Comparison of ENCODE assay signal across 12 cellular contexts in the genomic region with DNA sequence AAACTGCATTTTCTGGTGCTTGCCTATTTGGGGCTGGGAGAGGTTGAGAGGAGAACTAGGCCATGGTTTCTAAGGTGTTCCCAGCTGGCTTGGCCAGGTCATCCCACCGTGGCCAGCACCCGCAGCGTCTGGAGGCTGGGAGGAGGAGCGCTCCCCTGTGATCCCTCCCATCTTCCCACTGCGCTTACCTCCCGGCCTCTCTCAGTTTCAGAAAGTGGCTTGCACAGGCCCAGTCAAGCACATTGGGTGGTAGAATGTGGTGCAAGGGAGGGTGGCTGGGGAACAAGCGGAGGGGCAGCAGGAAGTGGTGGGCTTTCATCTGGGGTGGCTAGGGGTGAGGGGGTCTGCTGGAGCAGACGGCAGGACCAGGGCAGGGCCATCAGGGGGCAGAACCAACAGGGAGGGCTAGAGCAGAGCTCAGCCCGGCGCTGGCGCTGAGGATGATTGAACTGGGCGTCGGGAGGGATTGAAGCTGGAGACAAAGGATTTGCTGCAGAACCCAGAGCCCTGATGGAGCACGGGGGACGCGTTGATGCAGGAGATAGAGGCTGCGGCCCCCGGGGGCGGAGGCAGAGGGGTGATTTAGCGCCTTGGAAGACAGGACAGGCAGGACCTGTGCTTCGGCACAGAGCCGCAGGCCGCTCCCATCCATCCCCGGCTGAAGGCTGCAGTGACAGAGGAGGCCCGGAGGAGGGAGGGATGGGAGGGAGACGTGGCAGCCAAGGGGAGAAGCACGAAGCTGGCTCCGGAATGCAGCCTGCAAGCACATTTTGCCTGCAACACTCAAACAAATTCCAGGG.
DNase-seq lines count a peak whose midpoint lies in the region; ATAC-seq and TF ChIP-seq lines count a peak whose summit lies in the region.
"Had no signal": no experiment of that assay in that cellular context is flagged by ENCODE, and none has a peak within 500 bp of the region (broad histone marks: within the 10 kb centered on the region; RNA-seq: fewer than 3 reads in every experiment).

No MANE protein-coding gene starts in this region.

- H3K9ac ChIP-seq in neural progenitor cell: no peak overlapping the region
- H3K9ac ChIP-seq: BLaER1 had no signal

- DNase-seq in AG20443 (ENCODE audit: low spot score) (peak; percentile 78), WTC11 (ENCODE audit: low spot score) (peak; percentile 57), foreskin fibroblast (peak; percentile 10 to 16), neural progenitor cell (ENCODE audit: low spot score) (peak; percentile 89), hepatic stellate cell (ENCODE audit: low spot score) (no peak), T1000 (lab: John Stamatoyannopoulos, UW) (no peak), foreskin melanocyte (no peak)
- DNase-seq: NCI-H1436, SIG-M5 had no signal

- H3K4me3 Mint-ChIP-seq in WTC11 (no peak overlapping the region), neural progenitor cell (no peak overlapping the region)
- H3K4me3 Mint-ChIP-seq: natural killer cell treated with Interleukin-12 subunit alpha and Interleukin-12 subunit beta and Interleukin-15 and Interleukin-18, amount 100 ng/mL, for 72 hours had no signal

- H3K36me3 Mint-ChIP-seq in WTC11 (no peaks in the 10 kb centered on the region), neural progenitor cell (no peaks in the 10 kb centered on the region)
- H3K36me3 Mint-ChIP-seq: natural killer cell treated with Interleukin-12 subunit alpha and Interleukin-12 subunit beta and Interleukin-15 and Interleukin-18, amount 100 ng/mL, for 72 hours had no signal

- no peaks in the 10 kb centered on the region for H4K20me1 ChIP-seq in neural progenitor cell (ENCODE audit: low read depth)
- H4K20me1 ChIP-seq: BLaER1 had no signal

- no peaks in the 10 kb centered on the region for H3K79me2 ChIP-seq in neural progenitor cell (ENCODE audit: low read depth)

- CTCF ChIA-PET in WTC11 (lab: Charles Lee): interaction anchor here (0.6 to 2.9 kb wide), 9 partner anchors 15 to 133 kb away, joined by 3 to 20 read pairs (median 3); no protein-coding TSS in a partner anchor

- no peaks in the 10 kb centered on the region for H3K9me3 ChIP-seq in neural progenitor cell (ENCODE audit: low read depth)
- H3K9me3 ChIP-seq: BLaER1 had no signal

- H3K36me3 ChIP-seq in neural progenitor cell: no peaks in the 10 kb centered on the region
- H3K36me3 ChIP-seq: BLaER1 had no signal

- ATAC-seq in WTC11 (peak; percentile 49), GM18511 (IDR thresholded peaks at IDR 0.05; ENCODE audit: unreplicated experiment) (no peak)
- ATAC-seq: natural killer cell treated with Interleukin-12 subunit alpha and Interleukin-12 subunit beta and Interleukin-15 and Interleukin-18, amount 100 ng/mL, for 72 hours had no signal

- peaks cover 52% of the 10 kb centered on the region for H3K4me1 Mint-ChIP-seq in WTC11
- H3K4me1 Mint-ChIP-seq in neural progenitor cell: peaks cover 51% of the 10 kb centered on the region

- H3K4me3 ChIP-seq in foreskin fibroblast (ENCODE audit: low read depth in 1 of 2, low read length in 2 of 2): no peak overlapping the region
- H3K4me3 ChIP-seq in neural progenitor cell: no peak overlapping the region
- H3K4me3 ChIP-seq: BLaER1 had no signal

- peak overlapping the region; percentile 28 for H3K4me2 ChIP-seq in neural progenitor cell
- H3K4me2 ChIP-seq: BLaER1 had no signal

- TF ChIP-seq CTCF in WTC11 (IDR thresholded peaks at IDR 0.05) (no peak), foreskin fibroblast (IDR thresholded peaks at IDR 0.05; ENCODE audit: low read depth, low read length) (no peak), neural progenitor cell (IDR thresholded peaks at IDR 0.05) (peak; percentile 8)

- peaks cover 30% of the 10 kb centered on the region for H3F3A ChIP-seq in neural progenitor cell (ENCODE audit: low read depth)

- H3K27me3 Mint-ChIP-seq in WTC11 (ENCODE audit: low read depth) (peaks cover 6% of the 10 kb centered on the region), neural progenitor cell (ENCODE audit: insufficient read depth, low read depth) (peaks cover 17% of the 10 kb centered on the region)

- H3K27ac Mint-ChIP-seq in WTC11: no peak overlapping the region
- H3K27ac Mint-ChIP-seq in neural progenitor cell: peak overlapping the region; percentile 66
- H3K27ac Mint-ChIP-seq: natural killer cell treated with Interleukin-12 subunit alpha and Interleukin-12 subunit beta and Interleukin-15 and Interleukin-18, amount 100 ng/mL, for 72 hours had no signal

- peaks cover 59% of the 10 kb centered on the region for H3K4me1 ChIP-seq in neural progenitor cell

- peak overlapping the region; percentile 54 for H2AFZ ChIP-seq in neural progenitor cell (replicated peaks)

- POLR2A ChIA-PET in WTC11 (lab: Charles Lee): no interaction called here

- no peaks in the 10 kb centered on the region for H3K27me3 ChIP-seq in neural progenitor cell
- H3K27me3 ChIP-seq: BLaER1 had no signal

- no peak overlapping the region for H3K27ac ChIP-seq in neural progenitor cell
- H3K27ac ChIP-seq: BLaER1 had no signal

- H3K9me3 Mint-ChIP-seq in WTC11 (no peaks in the 10 kb centered on the region), neural progenitor cell (no peaks in the 10 kb centered on the region)
- H3K9me3 Mint-ChIP-seq: natural killer cell treated with Interleukin-12 subunit alpha and Interleukin-12 subunit beta and Interleukin-15 and Interleukin-18, amount 100 ng/mL, for 72 hours had no signal

TF ChIP-seq in WTC11, 78 proteins besides CTCF, POLR2A, EP300 and RAD21 (continues in another document):
- no peak for TF ChIP-seq GABPB1 (CRISPR knock-in tag; IDR thresholded peaks at IDR 0.05)
- TF ChIP-seq, protein P1, sequence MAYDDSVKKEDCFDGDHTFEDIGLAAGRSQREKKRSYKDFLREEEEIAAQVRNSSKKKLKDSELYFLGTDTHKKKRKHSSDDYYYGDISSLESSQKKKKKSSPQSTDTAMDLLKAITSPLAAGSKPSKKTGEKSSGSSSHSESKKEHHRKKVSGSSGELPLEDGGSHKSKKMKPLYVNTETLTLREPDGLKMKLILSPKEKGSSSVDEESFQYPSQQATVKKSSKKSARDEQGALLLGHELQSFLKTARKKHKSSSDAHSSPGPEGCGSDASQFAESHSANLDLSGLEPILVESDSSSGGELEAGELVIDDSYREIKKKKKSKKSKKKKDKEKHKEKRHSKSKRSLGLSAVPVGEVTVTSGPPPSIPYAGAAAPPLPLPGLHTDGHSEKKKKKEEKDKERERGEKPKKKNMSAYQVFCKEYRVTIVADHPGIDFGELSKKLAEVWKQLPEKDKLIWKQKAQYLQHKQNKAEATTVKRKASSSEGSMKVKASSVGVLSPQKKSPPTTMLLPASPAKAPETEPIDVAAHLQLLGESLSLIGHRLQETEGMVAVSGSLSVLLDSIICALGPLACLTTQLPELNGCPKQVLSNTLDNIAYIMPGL (CRISPR knock-in tag; IDR thresholded peaks at IDR 0.05): no peak
- TF ChIP-seq PRRX2 (CRISPR knock-in tag; IDR thresholded peaks at IDR 0.05): no peak
- TF ChIP-seq, protein P2, sequence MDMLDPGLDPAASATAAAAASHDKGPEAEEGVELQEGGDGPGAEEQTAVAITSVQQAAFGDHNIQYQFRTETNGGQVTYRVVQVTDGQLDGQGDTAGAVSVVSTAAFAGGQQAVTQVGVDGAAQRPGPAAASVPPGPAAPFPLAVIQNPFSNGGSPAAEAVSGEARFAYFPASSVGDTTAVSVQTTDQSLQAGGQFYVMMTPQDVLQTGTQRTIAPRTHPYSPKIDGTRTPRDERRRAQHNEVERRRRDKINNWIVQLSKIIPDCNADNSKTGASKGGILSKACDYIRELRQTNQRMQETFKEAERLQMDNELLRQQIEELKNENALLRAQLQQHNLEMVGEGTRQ (CRISPR knock-in tag; IDR thresholded peaks at IDR 0.05): no peak
- TF ChIP-seq, protein P3, sequence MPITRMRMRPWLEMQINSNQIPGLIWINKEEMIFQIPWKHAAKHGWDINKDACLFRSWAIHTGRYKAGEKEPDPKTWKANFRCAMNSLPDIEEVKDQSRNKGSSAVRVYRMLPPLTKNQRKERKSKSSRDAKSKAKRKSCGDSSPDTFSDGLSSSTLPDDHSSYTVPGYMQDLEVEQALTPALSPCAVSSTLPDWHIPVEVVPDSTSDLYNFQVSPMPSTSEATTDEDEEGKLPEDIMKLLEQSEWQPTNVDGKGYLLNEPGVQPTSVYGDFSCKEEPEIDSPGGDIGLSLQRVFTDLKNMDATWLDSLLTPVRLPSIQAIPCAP (CRISPR knock-in tag; IDR thresholded peaks at IDR 0.05): no peak
- TF ChIP-seq ZNF138 (CRISPR knock-in tag; conservative IDR thresholded peaks at IDR 0.05): no peak
- TF ChIP-seq, protein P4, sequence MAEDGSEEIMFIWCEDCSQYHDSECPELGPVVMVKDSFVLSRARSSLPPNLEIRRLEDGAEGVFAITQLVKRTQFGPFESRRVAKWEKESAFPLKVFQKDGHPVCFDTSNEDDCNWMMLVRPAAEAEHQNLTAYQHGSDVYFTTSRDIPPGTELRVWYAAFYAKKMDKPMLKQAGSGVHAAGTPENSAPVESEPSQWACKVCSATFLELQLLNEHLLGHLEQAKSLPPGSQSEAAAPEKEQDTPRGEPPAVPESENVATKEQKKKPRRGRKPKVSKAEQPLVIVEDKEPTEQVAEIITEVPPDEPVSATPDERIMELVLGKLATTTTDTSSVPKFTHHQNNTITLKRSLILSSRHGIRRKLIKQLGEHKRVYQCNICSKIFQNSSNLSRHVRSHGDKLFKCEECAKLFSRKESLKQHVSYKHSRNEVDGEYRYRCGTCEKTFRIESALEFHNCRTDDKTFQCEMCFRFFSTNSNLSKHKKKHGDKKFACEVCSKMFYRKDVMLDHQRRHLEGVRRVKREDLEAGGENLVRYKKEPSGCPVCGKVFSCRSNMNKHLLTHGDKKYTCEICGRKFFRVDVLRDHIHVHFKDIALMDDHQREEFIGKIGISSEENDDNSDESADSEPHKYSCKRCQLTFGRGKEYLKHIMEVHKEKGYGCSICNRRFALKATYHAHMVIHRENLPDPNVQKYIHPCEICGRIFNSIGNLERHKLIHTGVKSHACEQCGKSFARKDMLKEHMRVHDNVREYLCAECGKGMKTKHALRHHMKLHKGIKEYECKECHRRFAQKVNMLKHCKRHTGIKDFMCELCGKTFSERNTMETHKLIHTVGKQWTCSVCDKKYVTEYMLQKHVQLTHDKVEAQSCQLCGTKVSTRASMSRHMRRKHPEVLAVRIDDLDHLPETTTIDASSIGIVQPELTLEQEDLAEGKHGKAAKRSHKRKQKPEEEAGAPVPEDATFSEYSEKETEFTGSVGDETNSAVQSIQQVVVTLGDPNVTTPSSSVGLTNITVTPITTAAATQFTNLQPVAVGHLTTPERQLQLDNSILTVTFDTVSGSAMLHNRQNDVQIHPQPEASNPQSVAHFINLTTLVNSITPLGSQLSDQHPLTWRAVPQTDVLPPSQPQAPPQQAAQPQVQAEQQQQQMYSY (CRISPR knock-in tag; IDR thresholded peaks at IDR 0.05): no peak
- TF ChIP-seq ZNF317 (CRISPR knock-in tag; IDR thresholded peaks at IDR 0.05; ENCODE audit: borderline replicate concordance, low read depth): no peak
- no peak for TF ChIP-seq ATF1 (CRISPR knock-in tag; IDR thresholded peaks at IDR 0.05)
- no peak for TF ChIP-seq SMAD3 (CRISPR knock-in tag; IDR thresholded peaks at IDR 0.05; ENCODE audit: borderline replicate concordance)
- TF ChIP-seq ZNF219 (CRISPR knock-in tag; IDR thresholded peaks at IDR 0.05; ENCODE audit: borderline replicate concordance): no peak
- no peak for TF ChIP-seq NFATC4 (CRISPR knock-in tag; IDR thresholded peaks at IDR 0.05)

Comparison
In these comparisons a context has a peak if more than half of its experiments do, and no peak if none do; other contexts are left out.
1. DNase-seq: peak in AG20443 (single experiment), WTC11 (single experiment), foreskin fibroblast (2 of 2) and neural progenitor cell (single experiment); none in hepatic stellate cell (single experiment), T1000 (single experiment) and foreskin melanocyte (single experiment).